ENCODE assay signal across 14 cellular contexts in genomic region chr12:14400599-14400998, GRCh38. TPM values are rescaled to one million over a fixed set of nuclear protein-coding genes. Genes with fewer than 3 reads are reported as not detected.
DNase-seq lines count a peak whose midpoint lies in the region; ATAC-seq and TF ChIP-seq lines count a peak whose summit lies in the region.
"Had no signal": no experiment of that assay in that cellular context is flagged by ENCODE, and none has a peak within 500 bp of the region (broad histone marks: within the 10 kb centered on the region; RNA-seq: fewer than 3 reads in every experiment).

No MANE protein-coding gene starts in this region.

- no peak overlapping the region for H3K4me3 ChIP-seq in right atrium auricular region
- no peak overlapping the region for H3K4me3 ChIP-seq in adrenal gland
- H3K4me3 ChIP-seq: BLaER1 treated with 17β-estradiol and CSF1 and Interleukin-3, amounts not matched to agents 10 nM and 100 nM; ovary; testis had no signal

- peaks cover 2% of the 10 kb centered on the region for H3K9me3 Mint-ChIP-seq in CD4-positive, alpha-beta T cell
- H3K9me3 Mint-ChIP-seq in activated B cell treated with CpG ODN at 0.5 μM for 24 hours (peaks cover 3% of the 10 kb centered on the region), immature natural killer cell (no peaks in the 10 kb centered on the region)

- no peak for TF ChIP-seq CTCF in CD4-positive, alpha-beta T cell (IDR thresholded peaks at IDR 0.05)
- no peak for TF ChIP-seq CTCF in activated B cell treated with CpG ODN at 0.5 μM for 24 hours (IDR thresholded peaks at IDR 0.05)
- TF ChIP-seq CTCF in right atrium auricular region (IDR thresholded peaks at IDR 0.05), result no peak
- TF ChIP-seq CTCF in adrenal gland (IDR thresholded peaks at IDR 0.05), result no peak

- no peak for DNase-seq in CD4-positive, alpha-beta T cell
- DNase-seq in activated B cell treated with CpG ODN at 0.5 μM for 24 hours, result no peak
- no peak for DNase-seq in immature natural killer cell
- DNase-seq in right atrium auricular region (ENCODE audit: low spot score), result no peak
- no peak for DNase-seq in adrenal gland
- DNase-seq in NCI-H748 treated with DMSO at 0.1 percent for 48 hours (lab: John Stamatoyannopoulos, UW), result no peak
- DNase-seq: activated CD4-positive, alpha-beta T cell treated with anti-CD3 and anti-CD28 coated beads for 48 hours; NCI-H69; ovary; testis had no signal

- POLR2A ChIA-PET in CD4-positive, alpha-beta T cell (lab: Charles Lee), result interaction anchor here (1.1 to 1.8 kb wide), 2 partner anchors 15 to 29 kb away, joined by 3 to 8 read pairs; no protein-coding TSS in a partner anchor
- POLR2A ChIA-PET in activated B cell treated with CpG ODN at 0.5 μM for 24 hours (lab: Charles Lee), result interaction anchor here (0.7 kb wide), 1 partner anchor 201 kb away, joined by 3 read pairs; no protein-coding TSS in a partner anchor

- CTCF ChIA-PET in CD4-positive, alpha-beta T cell (lab: Charles Lee), result interaction anchor here (1.4 kb wide), 1 partner anchor 16 kb away, joined by 6 read pairs; no protein-coding TSS in a partner anchor
- CTCF ChIA-PET in activated B cell treated with CpG ODN at 0.5 μM for 24 hours (lab: Charles Lee), result no interaction called here

- WGBS in adrenal gland, 4 donors, result 90 to 94% (median 92%) methylated on average over 1 of the region's 1 CpG

- peak overlapping the region; percentile 1 for H3K27ac ChIP-seq in CD4-positive, alpha-beta T cell (ENCODE audit: low read depth, low read length)
- H3K27ac ChIP-seq in right atrium auricular region (no peak overlapping the region), adrenal gland (no peak overlapping the region)
- H3K27ac ChIP-seq: BLaER1 treated with 17β-estradiol and CSF1 and Interleukin-3, amounts not matched to agents 10 nM and 100 nM; ovary; RWPE1 had no signal

- TF ChIP-seq POLR2A in adrenal gland (IDR thresholded peaks at IDR 0.05), result no peak

- H3K27ac Mint-ChIP-seq in CD4-positive, alpha-beta T cell, result peak overlapping the region; percentile 91
- peak overlapping the region; percentile 79 for H3K27ac Mint-ChIP-seq in activated B cell treated with CpG ODN at 0.5 μM for 24 hours
- H3K27ac Mint-ChIP-seq in immature natural killer cell, result peak overlapping the region; percentile 86 to 95 (median 92)

- intact Hi-C loops in CD4-positive, alpha-beta T cell (cut with DNase I, micrococcal nuclease), result loop anchor here in 1 of 2 experiments (10.0 kb wide), 1 partner anchor 374 kb away; a partner anchor contains a TSS
- intact Hi-C loops in activated B cell treated with CpG ODN at 0.5 μM for 24 hours (cut with micrococcal nuclease), result no loop called here
- intact Hi-C loops in adrenal gland (cut with DNase I), result no loop called here

- H3K36me3 ChIP-seq in right atrium auricular region, result no peaks in the 10 kb centered on the region
- H3K36me3 ChIP-seq in adrenal gland (replicated peaks in 1 of 2), result no peaks in the 10 kb centered on the region
- H3K36me3 ChIP-seq: ovary had no signal

- no peaks in the 10 kb centered on the region for H3K27me3 ChIP-seq in CD4-positive, alpha-beta T cell (ENCODE audit: control insufficient read depth, insufficient read depth, low read length)
- H3K27me3 ChIP-seq in right atrium auricular region, result no peaks in the 10 kb centered on the region
- no peaks in the 10 kb centered on the region for H3K27me3 ChIP-seq in adrenal gland
- H3K27me3 ChIP-seq: BLaER1 treated with 17β-estradiol and CSF1 and Interleukin-3, amounts not matched to agents 10 nM and 100 nM; ovary; testis had no signal

- H3K4me1 ChIP-seq in right atrium auricular region (peaks cover 0 to 26% of the 10 kb centered on the region in 2 donors), adrenal gland (replicated peaks in 1 of 2) (peaks cover 16 to 47% of the 10 kb centered on the region in 2 donors)
- H3K4me1 ChIP-seq: testis had no signal

- H3K4me1 Mint-ChIP-seq in CD4-positive, alpha-beta T cell (ENCODE audit: low read depth), result peaks cover 93% of the 10 kb centered on the region
- H3K4me1 Mint-ChIP-seq in activated B cell treated with CpG ODN at 0.5 μM for 24 hours (peaks cover 86% of the 10 kb centered on the region), immature natural killer cell (peaks cover 93 to 100% of the 10 kb centered on the region in 2 donors)

- peak overlapping the region; percentile 72 for H3K4me3 Mint-ChIP-seq in CD4-positive, alpha-beta T cell
- no peak overlapping the region for H3K4me3 Mint-ChIP-seq in activated B cell treated with CpG ODN at 0.5 μM for 24 hours
- peak overlapping the region; percentile 36 to 83 (median 57) for H3K4me3 Mint-ChIP-seq in immature natural killer cell

- ATAC-seq in CD4-positive, alpha-beta T cell (ENCODE audit: poor library complexity), result no peak
- ATAC-seq in GM19351 (IDR thresholded peaks at IDR 0.05; ENCODE audit: unreplicated experiment) (peak; percentile 32), activated B cell treated with CpG ODN at 0.5 μM for 24 hours (ENCODE audit: low read depth) (no peak), HG02571 (IDR thresholded peaks at IDR 0.05; ENCODE audit: unreplicated experiment) (no peak)

- H3K9me3 ChIP-seq in CD4-positive, alpha-beta T cell (ENCODE audit: control insufficient read depth, low read length), result no peaks in the 10 kb centered on the region
- H3K9me3 ChIP-seq in right atrium auricular region (peaks cover 0 to 23% of the 10 kb centered on the region in 2 donors), adrenal gland (replicated peaks in 1 of 3) (peaks cover 0 to 14% (median 12%) of the 10 kb centered on the region in 3 donors)
- H3K9me3 ChIP-seq: ovary, testis had no signal

- peaks cover 42% of the 10 kb centered on the region for H3K36me3 Mint-ChIP-seq in CD4-positive, alpha-beta T cell (ENCODE audit: low read depth)
- peaks cover 60% of the 10 kb centered on the region for H3K36me3 Mint-ChIP-seq in activated B cell treated with CpG ODN at 0.5 μM for 24 hours (ENCODE audit: low read depth)
- peaks cover under 1 to 5% (median under 1%) of the 10 kb centered on the region in 3 donors for H3K36me3 Mint-ChIP-seq in immature natural killer cell

- H3K27me3 Mint-ChIP-seq in CD4-positive, alpha-beta T cell, result no peaks in the 10 kb centered on the region
- no peaks in the 10 kb centered on the region for H3K27me3 Mint-ChIP-seq in activated B cell treated with CpG ODN at 0.5 μM for 24 hours
- peaks cover 0 to 2% (median 0%) of the 10 kb centered on the region in 3 donors for H3K27me3 Mint-ChIP-seq in immature natural killer cell (ENCODE audit: low read depth in 3 of 3)

RNA-seq across cellular contexts. Expression of gene ATF7IP, which starts 35.1 kb away (rescaled TPM):
- total RNA-seq in CD4-positive, alpha-beta T cell, result 100 to 1,000 TPM; 134 to 143 TPM
- total RNA-seq in activated B cell treated with CpG ODN at 0.5 μM for 24 hours (142 and 153 TPM in 2 replicates), right atrium auricular region (10 to 100 TPM; 33.1 to 39.7 TPM), adrenal gland (100 to 1,000 TPM in 1 of 8 donors, 10 to 100 TPM in 7; 40.5 to 101 (median 54.7) TPM)
- polyA plus RNA-seq in immature natural killer cell (100 to 1,000 TPM in 1 of 3 donors, 10 to 100 TPM in 2; 47.9 to 114 (median 84.9) TPM), adrenal gland (10 to 100 TPM in 2 of 3 donors, 1 to 10 TPM in 1; 8.5 to 34.7 (median 16.7) TPM)
